Comparison of ENCODE assay signal across 8 cellular contexts in genomic region chr6:108560463-108561308, GRCh38. TPM values are rescaled to one million over a fixed set of nuclear protein-coding genes. Genes with fewer than 3 reads are reported as not detected.
A peak's percentile ranks its signal among the peaks of the same experiment; 100 is the strongest.
DNase-seq lines count a peak whose midpoint lies in the region; ATAC-seq, FAIRE-seq and TF ChIP-seq lines count a peak whose summit lies in the region.

TSS of gene FOXO3 (plus strand) at chr6:108560917. CDS start at chr6:108561209, 292 bp downstream.

- intact Hi-C loops in endothelial cell of umbilical vein (cut with micrococcal nuclease), result loop anchor here (1.0 to 10.0 kb wide), 2 partner anchors 178 to 1624 kb away; partner anchors contain the start of gene CDC40

- H3K4me2 ChIP-seq in endothelial cell of umbilical vein (ENCODE audit: insufficient read depth, low read length), result peak within 1 kb of the TSS; percentile 86

- H3K36me3 ChIP-seq in endothelial cell of umbilical vein (ENCODE audit: control insufficient read depth in 2 of 2, extremely low read depth in 1 of 2, insufficient read depth in 2 of 2, low read length in 2 of 2), result no peaks in the 10 kb centered on the region
- no peaks in the 10 kb centered on the region for H3K36me3 ChIP-seq in mesodermal cell (ENCODE audit: control insufficient read depth, insufficient read depth, low read length)

- no peak; the same call in 1 of the 2 replicates for TF ChIP-seq CTCF in AG09319 (IDR thresholded peaks at IDR 0.05; ENCODE audit: low read depth, low read length)
- no peak for TF ChIP-seq CTCF in endothelial cell of umbilical vein (IDR thresholded peaks at IDR 0.05; ENCODE audit: extremely low read depth in 1 of 2, insufficient read depth in 1 of 2, low read depth in 1 of 2, low read length in 2 of 2)

- H3K9me1 ChIP-seq in endothelial cell of umbilical vein (replicated peaks; ENCODE audit: control insufficient read depth, extremely low read depth, insufficient read depth, low read length), result no peaks in the 10 kb centered on the region

- no peaks in the 10 kb centered on the region for H3K27me3 ChIP-seq in endothelial cell of umbilical vein (ENCODE audit: control insufficient read depth in 2 of 2, insufficient read depth in 2 of 2, low read length in 2 of 2)

- dilution Hi-C loops in endothelial cell of umbilical vein (cut with MboI; ENCODE audit: extremely low pct_ligation_motif_present, low sequenced_read_pairs), result no loop called here

- H4K20me1 ChIP-seq in endothelial cell of umbilical vein (replicated peaks; ENCODE audit: control insufficient read depth, extremely low read depth, insufficient read depth, low read length), result no peaks in the 10 kb centered on the region

- 0% methylated on average over 48 to 56 of the region's 110 CpGs for WGBS in mesodermal cell (ENCODE audit: insufficient coverage in 2 of 2), 2 experiments

- H2AFZ ChIP-seq in endothelial cell of umbilical vein (ENCODE audit: low read depth, low read length), result peak within 1 kb of the TSS; percentile 77

- H3K9me3 ChIP-seq in endothelial cell of umbilical vein (replicated peaks; ENCODE audit: control insufficient read depth, insufficient read depth, low read length), result no peaks in the 10 kb centered on the region
- no peaks in the 10 kb centered on the region for H3K9me3 ChIP-seq in mesodermal cell (ENCODE audit: control insufficient read depth, low read length)

- DNase-seq in AG09319 (ENCODE audit: extremely low read depth, low read depth) (peak; percentile 67), H4 (ENCODE audit: low spot score) (peak; percentile 73), NOMO-1 treated with DMSO at 0.1 percent for 48 hours (lab: John Stamatoyannopoulos, UW; ENCODE audit: unreplicated experiment) (peak; percentile 61), activated T-cell treated with anti-CD3 and anti-CD28 coated beads for 24 hours (ENCODE audit: low read depth) (peak; percentile 51), endothelial cell of umbilical vein (ENCODE audit: low read depth, low spot score) (peak; percentile 90)
- DNase-seq in stimulated activated CD8-positive, alpha-beta memory T cell treated with anti-CD3 and anti-CD28 coated beads, Interleukin-2, amount 100 ng/mL, for 48 hours (ENCODE audit: low read depth in 2 of 2), result peak; percentile 40 to 59

- H3K4me1 ChIP-seq in endothelial cell of umbilical vein (ENCODE audit: control insufficient read depth, extremely low read depth, insufficient read depth, low read length) (peaks cover 43% of the 10 kb centered on the region), mesodermal cell (ENCODE audit: control insufficient read depth, insufficient read depth, low read length, poor library complexity, severe bottlenecking) (peaks cover 13% of the 10 kb centered on the region)

- H3K79me2 ChIP-seq in endothelial cell of umbilical vein (ENCODE audit: control insufficient read depth, insufficient read depth, low read length), result peaks cover 5% of the 10 kb centered on the region

- peak; percentile 58 for FAIRE-seq in endothelial cell of umbilical vein (lab: Jason Lieb, UNC)

- POLR2A ChIA-PET in endothelial cell of umbilical vein (lab: Charles Lee), result interaction anchor here (0.8 to 2.0 kb wide), 4 partner anchors 22 to 603 kb away, joined by 3 to 11 read pairs (median 4); partner anchors contain the start of gene SEC63

- peak; percentile 89 for TF ChIP-seq POLR2A in endothelial cell of umbilical vein (IDR thresholded peaks at IDR 0.05; ENCODE audit: low read depth, low read length)

- H3K27ac ChIP-seq in endothelial cell of umbilical vein (ENCODE audit: insufficient read depth, low read depth, low read length), result peak within 1 kb of the TSS; percentile 83
- peak within 1 kb of the TSS; percentile 93 for H3K27ac ChIP-seq in mesodermal cell (ENCODE audit: low read depth, low read length, severe bottlenecking)

- CTCF ChIA-PET in endothelial cell of umbilical vein (lab: Charles Lee), result interaction anchor here (0.5 to 6.9 kb wide), 9 partner anchors 16 to 333 kb away, joined by 3 to 38 read pairs (median 6); no protein-coding TSS in a partner anchor

- BruUV-seq in endothelial cell of umbilical vein (replicated peaks; lab: Mats Ljungman, UMichigan), result no TSS peak

- H3K4me3 ChIP-seq in endothelial cell of umbilical vein (replicated peaks in 1 of 3; ENCODE audit: insufficient read depth in 1 of 3, low read depth in 1 of 3, low read length in 3 of 3) (peak within 1 kb of the TSS; percentile 61 to 76 (median 72)), mesodermal cell (ENCODE audit: extremely low read depth, insufficient read depth, low read length, poor library complexity, severe bottlenecking) (peak within 1 kb of the TSS; percentile 82)

- H3K9ac ChIP-seq in endothelial cell of umbilical vein (replicated peaks; ENCODE audit: extremely low read depth, insufficient read depth, low read length), result peak within 1 kb of the TSS; percentile 78

- no peak for ATAC-seq in GM21526 (IDR thresholded peaks at IDR 0.05; ENCODE audit: low FRiP score, unreplicated experiment)

TF ChIP-seq in endothelial cell of umbilical vein, 7 proteins besides CTCF, POLR2A, EP300 and RAD21:
- TF ChIP-seq FOS (IDR thresholded peaks at IDR 0.05; ENCODE audit: borderline replicate concordance, insufficient read depth, low read length) (no peak), EZH2 (IDR thresholded peaks at IDR 0.05; ENCODE audit: borderline replicate concordance, low read depth, low read length, severe bottlenecking) (no peak), POLR2AphosphoS5 (IDR thresholded peaks at IDR 0.05; ENCODE audit: insufficient read depth, low read depth, low read length) (peak; percentile 86), GATA2 (IDR thresholded peaks at IDR 0.05; ENCODE audit: insufficient read depth, insufficient read length, low read depth, low read length) (no peak)

RNA-seq across cellular contexts. Expression of gene FOXO3, which starts in this region (rescaled TPM):
- 6.2 and 7.2 TPM in 2 replicates for total RNA-seq in H4 (2014; rRNA removed; shearing (Covaris generic))
- 15.7 and 16.9 TPM in 2 replicates for total RNA-seq in endothelial cell of umbilical vein
- 13.6 and 14.4 TPM in 2 replicates for polyA plus RNA-seq in endothelial cell of umbilical vein
- polyA plus RNA-seq in endothelial cell of umbilical vein (2011; cell fraction: cytosol; rRNA removed), result 9.0 and 10.2 TPM in 2 replicates
- 9.9 and 13.5 TPM in 2 replicates for polyA plus RNA-seq in endothelial cell of umbilical vein (2011; cell fraction: nucleus; rRNA removed)
- polyA plus RNA-seq in endothelial cell of umbilical vein (2012), result 9.1 and 10.3 TPM in 2 replicates
- 48.0 and 60.3 TPM in 2 replicates for polyA minus RNA-seq in endothelial cell of umbilical vein
- 23.9 TPM for polyA minus RNA-seq in endothelial cell of umbilical vein (2011; cell fraction: cytosol; rRNA and poly(A)+ RNA removed)
- polyA minus RNA-seq in endothelial cell of umbilical vein (2011; cell fraction: nucleus; rRNA and poly(A)+ RNA removed), result 26.5 and 28.2 TPM in 2 replicates
- polyA plus RNA-seq in mesodermal cell (2013, experiment 1 of 2), result 16.7 TPM
- 14.7 TPM for polyA plus RNA-seq in mesodermal cell (2013, experiment 2 of 2)
